1 cellular context compared by ENCODE assay signal in the genomic region with DNA sequence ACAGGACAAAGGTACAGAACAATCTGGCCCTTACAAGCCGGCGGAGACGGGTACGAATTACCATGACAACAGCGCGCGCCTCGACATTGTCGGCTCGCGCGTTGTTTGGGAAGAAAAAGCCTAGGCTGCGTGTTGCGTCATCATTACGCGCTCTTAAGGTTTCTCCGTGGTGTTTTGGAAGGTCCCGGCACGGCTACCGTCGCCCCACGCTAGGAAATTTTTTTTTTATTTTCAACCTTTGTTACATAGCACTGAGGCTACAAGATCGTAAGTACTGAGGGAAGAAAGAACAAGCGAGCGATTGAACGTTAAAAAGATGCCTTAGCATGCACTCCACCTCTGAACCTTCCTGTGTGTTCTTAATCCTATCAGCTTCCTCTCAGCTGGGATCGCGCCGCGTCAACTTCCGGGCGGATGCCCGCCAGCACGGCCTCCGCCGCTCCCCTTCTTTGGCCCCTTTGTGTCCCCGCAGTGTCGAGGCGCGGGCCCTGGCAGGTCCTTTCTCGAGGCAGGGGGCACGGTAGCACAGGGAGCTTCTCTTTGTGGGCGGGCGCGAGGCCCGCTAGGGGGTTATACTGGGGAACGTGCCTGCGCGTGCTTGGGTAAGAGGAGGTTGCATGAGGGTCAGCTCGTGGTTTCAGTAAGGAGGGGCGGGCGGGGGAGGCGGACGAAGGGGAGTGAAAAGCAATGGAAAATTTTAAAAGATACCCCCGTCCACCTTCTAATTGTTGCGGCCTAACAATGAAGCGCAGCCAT.
A peak's percentile ranks its signal among the peaks of the same experiment; 100 is the strongest.
TF ChIP-seq lines count a peak whose summit lies in the region.

A gene with protein sequence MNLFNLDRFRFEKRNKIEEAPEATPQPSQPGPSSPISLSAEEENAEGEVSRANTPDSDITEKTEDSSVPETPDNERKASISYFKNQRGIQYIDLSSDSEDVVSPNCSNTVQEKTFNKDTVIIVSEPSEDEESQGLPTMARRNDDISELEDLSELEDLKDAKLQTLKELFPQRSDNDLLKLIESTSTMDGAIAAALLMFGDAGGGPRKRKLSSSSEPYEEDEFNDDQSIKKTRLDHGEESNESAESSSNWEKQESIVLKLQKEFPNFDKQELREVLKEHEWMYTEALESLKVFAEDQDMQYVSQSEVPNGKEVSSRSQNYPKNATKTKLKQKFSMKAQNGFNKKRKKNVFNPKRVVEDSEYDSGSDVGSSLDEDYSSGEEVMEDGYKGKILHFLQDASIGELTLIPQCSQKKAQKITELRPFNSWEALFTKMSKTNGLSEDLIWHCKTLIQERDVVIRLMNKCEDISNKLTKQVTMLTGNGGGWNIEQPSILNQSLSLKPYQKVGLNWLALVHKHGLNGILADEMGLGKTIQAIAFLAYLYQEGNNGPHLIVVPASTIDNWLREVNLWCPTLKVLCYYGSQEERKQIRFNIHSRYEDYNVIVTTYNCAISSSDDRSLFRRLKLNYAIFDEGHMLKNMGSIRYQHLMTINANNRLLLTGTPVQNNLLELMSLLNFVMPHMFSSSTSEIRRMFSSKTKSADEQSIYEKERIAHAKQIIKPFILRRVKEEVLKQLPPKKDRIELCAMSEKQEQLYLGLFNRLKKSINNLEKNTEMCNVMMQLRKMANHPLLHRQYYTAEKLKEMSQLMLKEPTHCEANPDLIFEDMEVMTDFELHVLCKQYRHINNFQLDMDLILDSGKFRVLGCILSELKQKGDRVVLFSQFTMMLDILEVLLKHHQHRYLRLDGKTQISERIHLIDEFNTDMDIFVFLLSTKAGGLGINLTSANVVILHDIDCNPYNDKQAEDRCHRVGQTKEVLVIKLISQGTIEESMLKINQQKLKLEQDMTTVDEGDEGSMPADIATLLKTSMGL (plus strand): TSS at position 397 of the 756 bp plus-strand sequence. CDS start 530 bp downstream, outside the sequence.

TF ChIP-seq in HepG2, 621 proteins besides CTCF, POLR2A, EP300 and RAD21 (continued from another document and continues in another):
- TF ChIP-seq, protein P1, sequence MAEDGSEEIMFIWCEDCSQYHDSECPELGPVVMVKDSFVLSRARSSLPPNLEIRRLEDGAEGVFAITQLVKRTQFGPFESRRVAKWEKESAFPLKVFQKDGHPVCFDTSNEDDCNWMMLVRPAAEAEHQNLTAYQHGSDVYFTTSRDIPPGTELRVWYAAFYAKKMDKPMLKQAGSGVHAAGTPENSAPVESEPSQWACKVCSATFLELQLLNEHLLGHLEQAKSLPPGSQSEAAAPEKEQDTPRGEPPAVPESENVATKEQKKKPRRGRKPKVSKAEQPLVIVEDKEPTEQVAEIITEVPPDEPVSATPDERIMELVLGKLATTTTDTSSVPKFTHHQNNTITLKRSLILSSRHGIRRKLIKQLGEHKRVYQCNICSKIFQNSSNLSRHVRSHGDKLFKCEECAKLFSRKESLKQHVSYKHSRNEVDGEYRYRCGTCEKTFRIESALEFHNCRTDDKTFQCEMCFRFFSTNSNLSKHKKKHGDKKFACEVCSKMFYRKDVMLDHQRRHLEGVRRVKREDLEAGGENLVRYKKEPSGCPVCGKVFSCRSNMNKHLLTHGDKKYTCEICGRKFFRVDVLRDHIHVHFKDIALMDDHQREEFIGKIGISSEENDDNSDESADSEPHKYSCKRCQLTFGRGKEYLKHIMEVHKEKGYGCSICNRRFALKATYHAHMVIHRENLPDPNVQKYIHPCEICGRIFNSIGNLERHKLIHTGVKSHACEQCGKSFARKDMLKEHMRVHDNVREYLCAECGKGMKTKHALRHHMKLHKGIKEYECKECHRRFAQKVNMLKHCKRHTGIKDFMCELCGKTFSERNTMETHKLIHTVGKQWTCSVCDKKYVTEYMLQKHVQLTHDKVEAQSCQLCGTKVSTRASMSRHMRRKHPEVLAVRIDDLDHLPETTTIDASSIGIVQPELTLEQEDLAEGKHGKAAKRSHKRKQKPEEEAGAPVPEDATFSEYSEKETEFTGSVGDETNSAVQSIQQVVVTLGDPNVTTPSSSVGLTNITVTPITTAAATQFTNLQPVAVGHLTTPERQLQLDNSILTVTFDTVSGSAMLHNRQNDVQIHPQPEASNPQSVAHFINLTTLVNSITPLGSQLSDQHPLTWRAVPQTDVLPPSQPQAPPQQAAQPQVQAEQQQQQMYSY (CRISPR knock-in tag; IDR thresholded peaks at IDR 0.05): no peak
- TF ChIP-seq IKZF4 (CRISPR knock-in tag; IDR thresholded peaks at IDR 0.05; ENCODE audit: borderline replicate concordance, low read depth, not compliant biosample characterization) (peak; percentile 77), MBNL3 (CRISPR knock-in tag; conservative IDR thresholded peaks at IDR 0.05) (no peak), ZMAT3 (CRISPR knock-in tag; conservative IDR thresholded peaks at IDR 0.05) (peak; percentile 78; the same call in 1 of the 2 replicates), NCOR1 (IDR thresholded peaks at IDR 0.05; ENCODE audit: borderline replicate concordance, low read length) (no peak; the same call in 1 of the 2 replicates), IRF2 (CRISPR knock-in tag; IDR thresholded peaks at IDR 0.05) (peak; percentile 55), RORA (CRISPR knock-in tag; IDR thresholded peaks at IDR 0.05) (no peak), KDM4B (CRISPR knock-in tag; IDR thresholded peaks at IDR 0.05) (no peak; the same call in 1 of the 2 replicates), HCFC1 (IDR thresholded peaks at IDR 0.05; ENCODE audit: low read depth, low read length) (peak; percentile 43; the same call in 1 of the 2 replicates), TEAD3 (CRISPR knock-in tag; optimal IDR thresholded peaks at IDR 0.05; ENCODE audit: borderline replicate concordance) (peak; percentile 16), SMAD9 (CRISPR knock-in tag; IDR thresholded peaks at IDR 0.05) (0 out of 2 replicates have a peak, but pooled peaks have one; percentile 60), ZNF839 (CRISPR knock-in tag; IDR thresholded peaks at IDR 0.05; ENCODE audit: borderline replicate concordance) (peak; percentile 58; the same call in 1 of the 2 replicates), ZNF713 (CRISPR knock-in tag; IDR thresholded peaks at IDR 0.05) (no peak), ZNF333 (CRISPR knock-in tag; IDR thresholded peaks at IDR 0.05; ENCODE audit: borderline replicate concordance) (0 out of 2 replicates have a peak, but pooled peaks have one; percentile 24), HOXA7 (CRISPR knock-in tag; IDR thresholded peaks at IDR 0.05) (no peak), MEIS2 (CRISPR knock-in tag; IDR thresholded peaks at IDR 0.05) (peak; percentile 73; the same call in 1 of the 2 replicates), SIX1 (CRISPR knock-in tag; IDR thresholded peaks at IDR 0.05; ENCODE audit: borderline replicate concordance) (no peak), GZF1 (CRISPR knock-in tag; IDR thresholded peaks at IDR 0.05) (no peak), ZNF296 (CRISPR knock-in tag; conservative IDR thresholded peaks at IDR 0.05) (no peak), ATF1 (CRISPR knock-in tag; IDR thresholded peaks at IDR 0.05) (peak; percentile 97), GATAD2A (CRISPR knock-in tag; IDR thresholded peaks at IDR 0.05) (peak; percentile 49), ZNF703 (CRISPR knock-in tag; IDR thresholded peaks at IDR 0.05; ENCODE audit: borderline replicate concordance) (peak; percentile 82), ZNF17 (CRISPR knock-in tag; IDR thresholded peaks at IDR 0.05) (no peak), JUND (CRISPR knock-in tag; IDR thresholded peaks at IDR 0.05) (no peak), ZNF615 (CRISPR knock-in tag; IDR thresholded peaks at IDR 0.05; ENCODE audit: borderline replicate concordance) (peak; percentile 88; the same call in 1 of the 2 replicates), ZNF572 (CRISPR knock-in tag; IDR thresholded peaks at IDR 0.05) (peak; percentile 63), ZSCAN20 (CRISPR knock-in tag; IDR thresholded peaks at IDR 0.05; ENCODE audit: borderline replicate concordance) (no peak)
- TF ChIP-seq, protein P2, sequence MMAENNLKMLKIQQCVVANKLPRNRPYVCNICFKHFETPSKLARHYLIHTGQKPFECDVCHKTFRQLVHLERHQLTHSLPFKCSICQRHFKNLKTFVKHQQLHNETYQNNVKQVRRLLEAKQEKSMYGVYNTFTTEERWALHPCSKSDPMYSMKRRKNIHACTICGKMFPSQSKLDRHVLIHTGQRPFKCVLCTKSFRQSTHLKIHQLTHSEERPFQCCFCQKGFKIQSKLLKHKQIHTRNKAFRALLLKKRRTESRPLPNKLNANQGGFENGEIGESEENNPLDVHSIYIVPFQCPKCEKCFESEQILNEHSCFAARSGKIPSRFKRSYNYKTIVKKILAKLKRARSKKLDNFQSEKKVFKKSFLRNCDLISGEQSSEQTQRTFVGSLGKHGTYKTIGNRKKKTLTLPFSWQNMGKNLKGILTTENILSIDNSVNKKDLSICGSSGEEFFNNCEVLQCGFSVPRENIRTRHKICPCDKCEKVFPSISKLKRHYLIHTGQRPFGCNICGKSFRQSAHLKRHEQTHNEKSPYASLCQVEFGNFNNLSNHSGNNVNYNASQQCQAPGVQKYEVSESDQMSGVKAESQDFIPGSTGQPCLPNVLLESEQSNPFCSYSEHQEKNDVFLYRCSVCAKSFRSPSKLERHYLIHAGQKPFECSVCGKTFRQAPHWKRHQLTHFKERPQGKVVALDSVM (CRISPR knock-in tag; IDR thresholded peaks at IDR 0.05): peak; percentile 40; the same call in 1 of the 2 replicates
- TF ChIP-seq, protein P3, sequence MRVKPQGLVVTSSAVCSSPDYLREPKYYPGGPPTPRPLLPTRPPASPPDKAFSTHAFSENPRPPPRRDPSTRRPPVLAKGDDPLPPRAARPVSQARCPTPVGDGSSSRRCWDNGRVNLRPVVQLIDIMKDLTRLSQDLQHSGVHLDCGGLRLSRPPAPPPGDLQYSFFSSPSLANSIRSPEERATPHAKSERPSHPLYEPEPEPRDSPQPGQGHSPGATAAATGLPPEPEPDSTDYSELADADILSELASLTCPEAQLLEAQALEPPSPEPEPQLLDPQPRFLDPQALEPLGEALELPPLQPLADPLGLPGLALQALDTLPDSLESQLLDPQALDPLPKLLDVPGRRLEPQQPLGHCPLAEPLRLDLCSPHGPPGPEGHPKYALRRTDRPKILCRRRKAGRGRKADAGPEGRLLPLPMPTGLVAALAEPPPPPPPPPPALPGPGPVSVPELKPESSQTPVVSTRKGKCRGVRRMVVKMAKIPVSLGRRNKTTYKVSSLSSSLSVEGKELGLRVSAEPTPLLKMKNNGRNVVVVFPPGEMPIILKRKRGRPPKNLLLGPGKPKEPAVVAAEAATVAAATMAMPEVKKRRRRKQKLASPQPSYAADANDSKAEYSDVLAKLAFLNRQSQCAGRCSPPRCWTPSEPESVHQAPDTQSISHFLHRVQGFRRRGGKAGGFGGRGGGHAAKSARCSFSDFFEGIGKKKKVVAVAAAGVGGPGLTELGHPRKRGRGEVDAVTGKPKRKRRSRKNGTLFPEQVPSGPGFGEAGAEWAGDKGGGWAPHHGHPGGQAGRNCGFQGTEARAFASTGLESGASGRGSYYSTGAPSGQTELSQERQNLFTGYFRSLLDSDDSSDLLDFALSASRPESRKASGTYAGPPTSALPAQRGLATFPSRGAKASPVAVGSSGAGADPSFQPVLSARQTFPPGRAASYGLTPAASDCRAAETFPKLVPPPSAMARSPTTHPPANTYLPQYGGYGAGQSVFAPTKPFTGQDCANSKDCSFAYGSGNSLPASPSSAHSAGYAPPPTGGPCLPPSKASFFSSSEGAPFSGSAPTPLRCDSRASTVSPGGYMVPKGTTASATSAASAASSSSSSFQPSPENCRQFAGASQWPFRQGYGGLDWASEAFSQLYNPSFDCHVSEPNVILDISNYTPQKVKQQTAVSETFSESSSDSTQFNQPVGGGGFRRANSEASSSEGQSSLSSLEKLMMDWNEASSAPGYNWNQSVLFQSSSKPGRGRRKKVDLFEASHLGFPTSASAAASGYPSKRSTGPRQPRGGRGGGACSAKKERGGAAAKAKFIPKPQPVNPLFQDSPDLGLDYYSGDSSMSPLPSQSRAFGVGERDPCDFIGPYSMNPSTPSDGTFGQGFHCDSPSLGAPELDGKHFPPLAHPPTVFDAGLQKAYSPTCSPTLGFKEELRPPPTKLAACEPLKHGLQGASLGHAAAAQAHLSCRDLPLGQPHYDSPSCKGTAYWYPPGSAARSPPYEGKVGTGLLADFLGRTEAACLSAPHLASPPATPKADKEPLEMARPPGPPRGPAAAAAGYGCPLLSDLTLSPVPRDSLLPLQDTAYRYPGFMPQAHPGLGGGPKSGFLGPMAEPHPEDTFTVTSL (CRISPR knock-in tag; IDR thresholded peaks at IDR 0.05; ENCODE audit: borderline replicate concordance): no peak
- TF ChIP-seq, protein P4, sequence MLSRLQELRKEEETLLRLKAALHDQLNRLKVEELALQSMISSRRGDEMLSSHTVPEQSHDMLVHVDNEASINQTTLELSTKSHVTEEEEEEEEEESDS (CRISPR knock-in tag; IDR thresholded peaks at IDR 0.05; ENCODE audit: borderline replicate concordance): no peak
- TF ChIP-seq, protein P5, sequence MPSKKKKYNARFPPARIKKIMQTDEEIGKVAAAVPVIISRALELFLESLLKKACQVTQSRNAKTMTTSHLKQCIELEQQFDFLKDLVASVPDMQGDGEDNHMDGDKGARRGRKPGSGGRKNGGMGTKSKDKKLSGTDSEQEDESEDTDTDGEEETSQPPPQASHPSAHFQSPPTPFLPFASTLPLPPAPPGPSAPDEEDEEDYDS (CRISPR knock-in tag; IDR thresholded peaks at IDR 0.05): no peak
- TF ChIP-seq, protein P6, sequence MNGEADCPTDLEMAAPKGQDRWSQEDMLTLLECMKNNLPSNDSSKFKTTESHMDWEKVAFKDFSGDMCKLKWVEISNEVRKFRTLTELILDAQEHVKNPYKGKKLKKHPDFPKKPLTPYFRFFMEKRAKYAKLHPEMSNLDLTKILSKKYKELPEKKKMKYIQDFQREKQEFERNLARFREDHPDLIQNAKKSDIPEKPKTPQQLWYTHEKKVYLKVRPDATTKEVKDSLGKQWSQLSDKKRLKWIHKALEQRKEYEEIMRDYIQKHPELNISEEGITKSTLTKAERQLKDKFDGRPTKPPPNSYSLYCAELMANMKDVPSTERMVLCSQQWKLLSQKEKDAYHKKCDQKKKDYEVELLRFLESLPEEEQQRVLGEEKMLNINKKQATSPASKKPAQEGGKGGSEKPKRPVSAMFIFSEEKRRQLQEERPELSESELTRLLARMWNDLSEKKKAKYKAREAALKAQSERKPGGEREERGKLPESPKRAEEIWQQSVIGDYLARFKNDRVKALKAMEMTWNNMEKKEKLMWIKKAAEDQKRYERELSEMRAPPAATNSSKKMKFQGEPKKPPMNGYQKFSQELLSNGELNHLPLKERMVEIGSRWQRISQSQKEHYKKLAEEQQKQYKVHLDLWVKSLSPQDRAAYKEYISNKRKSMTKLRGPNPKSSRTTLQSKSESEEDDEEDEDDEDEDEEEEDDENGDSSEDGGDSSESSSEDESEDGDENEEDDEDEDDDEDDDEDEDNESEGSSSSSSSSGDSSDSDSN (CRISPR knock-in tag; IDR thresholded peaks at IDR 0.05): peak; percentile 69
- TF ChIP-seq, protein P7, sequence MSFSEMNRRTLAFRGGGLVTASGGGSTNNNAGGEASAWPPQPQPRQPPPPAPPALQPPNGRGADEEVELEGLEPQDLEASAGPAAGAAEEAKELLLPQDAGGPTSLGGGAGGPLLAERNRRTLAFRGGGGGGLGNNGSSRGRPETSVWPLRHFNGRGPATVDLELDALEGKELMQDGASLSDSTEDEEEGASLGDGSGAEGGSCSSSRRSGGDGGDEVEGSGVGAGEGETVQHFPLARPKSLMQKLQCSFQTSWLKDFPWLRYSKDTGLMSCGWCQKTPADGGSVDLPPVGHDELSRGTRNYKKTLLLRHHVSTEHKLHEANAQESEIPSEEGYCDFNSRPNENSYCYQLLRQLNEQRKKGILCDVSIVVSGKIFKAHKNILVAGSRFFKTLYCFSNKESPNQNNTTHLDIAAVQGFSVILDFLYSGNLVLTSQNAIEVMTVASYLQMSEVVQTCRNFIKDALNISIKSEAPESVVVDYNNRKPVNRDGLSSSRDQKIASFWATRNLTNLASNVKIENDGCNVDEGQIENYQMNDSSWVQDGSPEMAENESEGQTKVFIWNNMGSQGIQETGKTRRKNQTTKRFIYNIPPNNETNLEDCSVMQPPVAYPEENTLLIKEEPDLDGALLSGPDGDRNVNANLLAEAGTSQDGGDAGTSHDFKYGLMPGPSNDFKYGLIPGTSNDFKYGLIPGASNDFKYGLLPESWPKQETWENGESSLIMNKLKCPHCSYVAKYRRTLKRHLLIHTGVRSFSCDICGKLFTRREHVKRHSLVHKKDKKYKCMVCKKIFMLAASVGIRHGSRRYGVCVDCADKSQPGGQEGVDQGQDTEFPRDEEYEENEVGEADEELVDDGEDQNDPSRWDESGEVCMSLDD (CRISPR knock-in tag; IDR thresholded peaks at IDR 0.05; ENCODE audit: borderline replicate concordance): peak; percentile 25; the same call in 1 of the 2 replicates
